2 cellular contexts compared by ENCODE assay signal in the genomic region with DNA sequence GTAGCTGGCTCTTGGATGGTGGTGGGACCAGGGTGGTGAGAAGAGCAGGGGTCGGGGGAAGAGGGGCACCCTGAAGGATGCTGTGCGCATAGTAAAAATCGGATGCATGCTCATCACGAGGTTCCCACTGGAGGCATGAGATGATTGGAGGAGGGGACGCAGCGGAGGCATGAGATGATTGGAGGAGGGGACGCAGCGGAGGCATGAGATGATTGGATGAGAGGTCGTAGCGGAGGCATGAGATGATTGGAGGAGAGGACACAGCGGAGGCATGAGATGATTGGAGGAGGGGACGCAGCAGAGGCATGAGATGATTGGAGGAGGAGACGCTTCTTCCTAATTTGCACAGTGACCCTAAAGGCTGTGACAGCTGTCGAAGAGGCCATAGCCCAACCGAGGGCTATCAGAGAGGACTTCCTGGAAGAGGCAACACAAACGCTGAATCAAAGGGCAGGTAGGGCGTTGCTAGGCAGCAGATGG.
TF ChIP-seq lines count a peak whose summit lies in the region.

No MANE protein-coding gene starts in this region.

TF ChIP-seq in HepG2, 621 proteins besides CTCF, POLR2A, EP300 and RAD21:
- TF ChIP-seq ZMYM3 (CRISPR knock-in tag; IDR thresholded peaks at IDR 0.05) (0 out of 2 replicates have a peak, but pooled peaks have one; percentile 49), ZFP36 (IDR thresholded peaks at IDR 0.05; ENCODE audit: borderline replicate concordance, low read depth, low read length, partially characterized antibody) (peak; percentile 32)
- TF ChIP-seq, protein P1, sequence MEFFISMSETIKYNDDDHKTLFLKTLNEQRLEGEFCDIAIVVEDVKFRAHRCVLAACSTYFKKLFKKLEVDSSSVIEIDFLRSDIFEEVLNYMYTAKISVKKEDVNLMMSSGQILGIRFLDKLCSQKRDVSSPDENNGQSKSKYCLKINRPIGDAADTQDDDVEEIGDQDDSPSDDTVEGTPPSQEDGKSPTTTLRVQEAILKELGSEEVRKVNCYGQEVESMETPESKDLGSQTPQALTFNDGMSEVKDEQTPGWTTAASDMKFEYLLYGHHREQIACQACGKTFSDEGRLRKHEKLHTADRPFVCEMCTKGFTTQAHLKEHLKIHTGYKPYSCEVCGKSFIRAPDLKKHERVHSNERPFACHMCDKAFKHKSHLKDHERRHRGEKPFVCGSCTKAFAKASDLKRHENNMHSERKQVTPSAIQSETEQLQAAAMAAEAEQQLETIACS (CRISPR knock-in tag; IDR thresholded peaks at IDR 0.05) = no peak

TF ChIP-seq in K562, 482 proteins besides CTCF, POLR2A, EP300 and RAD21:
- TF ChIP-seq, protein P2, sequence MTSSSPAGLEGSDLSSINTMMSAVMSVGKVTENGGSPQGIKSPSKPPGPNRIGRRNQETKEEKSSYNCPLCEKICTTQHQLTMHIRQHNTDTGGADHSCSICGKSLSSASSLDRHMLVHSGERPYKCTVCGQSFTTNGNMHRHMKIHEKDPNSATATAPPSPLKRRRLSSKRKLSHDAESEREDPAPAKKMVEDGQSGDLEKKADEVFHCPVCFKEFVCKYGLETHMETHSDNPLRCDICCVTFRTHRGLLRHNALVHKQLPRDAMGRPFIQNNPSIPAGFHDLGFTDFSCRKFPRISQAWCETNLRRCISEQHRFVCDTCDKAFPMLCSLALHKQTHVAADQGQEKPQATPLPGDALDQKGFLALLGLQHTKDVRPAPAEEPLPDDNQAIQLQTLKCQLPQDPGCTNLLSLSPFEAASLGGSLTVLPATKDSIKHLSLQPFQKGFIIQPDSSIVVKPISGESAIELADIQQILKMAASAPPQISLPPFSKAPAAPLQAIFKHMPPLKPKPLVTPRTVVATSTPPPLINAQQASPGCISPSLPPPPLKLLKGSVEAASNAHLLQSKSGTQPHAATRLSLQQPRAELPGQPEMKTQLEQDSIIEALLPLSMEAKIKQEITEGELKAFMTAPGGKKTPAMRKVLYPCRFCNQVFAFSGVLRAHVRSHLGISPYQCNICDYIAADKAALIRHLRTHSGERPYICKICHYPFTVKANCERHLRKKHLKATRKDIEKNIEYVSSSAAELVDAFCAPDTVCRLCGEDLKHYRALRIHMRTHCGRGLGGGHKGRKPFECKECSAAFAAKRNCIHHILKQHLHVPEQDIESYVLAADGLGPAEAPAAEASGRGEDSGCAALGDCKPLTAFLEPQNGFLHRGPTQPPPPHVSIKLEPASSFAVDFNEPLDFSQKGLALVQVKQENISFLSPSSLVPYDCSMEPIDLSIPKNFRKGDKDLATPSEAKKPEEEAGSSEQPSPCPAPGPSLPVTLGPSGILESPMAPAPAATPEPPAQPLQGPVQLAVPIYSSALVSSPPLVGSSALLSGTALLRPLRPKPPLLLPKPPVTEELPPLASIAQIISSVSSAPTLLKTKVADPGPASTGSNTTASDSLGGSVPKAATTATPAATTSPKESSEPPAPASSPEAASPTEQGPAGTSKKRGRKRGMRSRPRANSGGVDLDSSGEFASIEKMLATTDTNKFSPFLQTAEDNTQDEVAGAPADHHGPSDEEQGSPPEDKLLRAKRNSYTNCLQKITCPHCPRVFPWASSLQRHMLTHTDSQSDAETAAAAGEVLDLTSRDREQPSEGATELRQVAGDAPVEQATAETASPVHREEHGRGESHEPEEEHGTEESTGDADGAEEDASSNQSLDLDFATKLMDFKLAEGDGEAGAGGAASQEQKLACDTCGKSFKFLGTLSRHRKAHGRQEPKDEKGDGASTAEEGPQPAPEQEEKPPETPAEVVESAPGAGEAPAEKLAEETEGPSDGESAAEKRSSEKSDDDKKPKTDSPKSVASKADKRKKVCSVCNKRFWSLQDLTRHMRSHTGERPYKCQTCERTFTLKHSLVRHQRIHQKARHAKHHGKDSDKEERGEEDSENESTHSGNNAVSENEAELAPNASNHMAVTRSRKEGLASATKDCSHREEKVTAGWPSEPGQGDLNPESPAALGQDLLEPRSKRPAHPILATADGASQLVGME (CRISPR knock-in tag; IDR thresholded peaks at IDR 0.05) = no peak
- peak; percentile 85 for TF ChIP-seq ZFP36 (IDR thresholded peaks at IDR 0.05; ENCODE audit: low read depth, low read length, partially characterized antibody)
